ENCODE assay signal across 13 cellular contexts in the genomic region with DNA sequence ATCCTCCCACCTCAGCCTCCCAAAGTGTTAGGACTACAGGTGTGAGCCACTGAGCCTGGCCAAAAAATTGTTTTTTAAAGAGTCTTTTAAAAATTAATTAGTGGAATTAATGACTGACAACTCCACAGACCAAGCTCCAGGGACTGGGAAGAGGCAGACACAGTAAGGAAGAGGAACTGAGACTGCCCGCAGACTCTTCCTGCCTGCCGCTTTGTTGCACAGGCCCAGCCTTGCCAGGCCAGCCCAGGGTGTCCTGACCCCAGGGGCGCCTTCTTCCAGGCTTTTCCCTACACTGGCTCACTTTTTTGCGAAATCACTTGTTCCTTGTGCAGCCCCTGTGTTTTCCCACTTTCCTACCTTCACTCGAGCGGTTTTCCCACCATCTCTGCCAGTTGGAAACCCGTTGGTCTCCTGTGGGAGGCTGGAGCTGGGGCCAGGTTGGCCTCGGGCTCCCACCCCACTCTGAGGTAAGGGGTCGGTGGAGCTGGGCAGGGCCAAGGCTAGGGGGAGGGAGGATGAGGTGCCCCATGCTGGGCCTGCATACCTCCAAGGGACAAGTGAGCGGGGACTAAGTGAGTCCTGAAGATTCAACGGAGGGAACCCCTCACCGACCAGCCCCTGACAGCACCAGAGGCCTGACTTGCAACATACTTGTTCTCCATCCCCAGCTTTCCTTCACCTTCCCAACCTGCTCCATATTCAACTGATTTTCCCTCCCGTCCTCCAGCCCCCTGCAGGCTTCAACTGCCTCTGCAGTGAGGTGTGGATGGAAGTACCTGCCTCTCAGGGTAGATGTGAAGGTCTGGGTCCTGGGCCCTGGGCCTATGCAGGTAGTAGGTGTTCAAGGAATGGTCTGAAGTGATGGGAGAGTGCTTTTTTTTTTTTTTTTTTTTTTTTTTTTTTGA. TPM values are rescaled to one million over a fixed set of nuclear protein-coding genes. Genes with fewer than 3 reads are reported as not detected.
A peak's percentile ranks its signal among the peaks of the same experiment; 100 is the strongest.
DNase-seq lines count a peak whose midpoint lies in the region; ATAC-seq and TF ChIP-seq lines count a peak whose summit lies in the region.
"Had no signal": no experiment of that assay in that cellular context is flagged by ENCODE, and none has a peak within 500 bp of the region (broad histone marks: within the 10 kb centered on the region; RNA-seq: fewer than 3 reads in every experiment).

No MANE protein-coding gene starts in this region.

- H3K27me3 ChIP-seq in SK-N-SH (ENCODE audit: insufficient read depth), result no peaks in the 10 kb centered on the region
- H3K27me3 ChIP-seq: body of pancreas had no signal

- no peak for TF ChIP-seq RAD21 in SK-N-SH (IDR thresholded peaks at IDR 0.05; ENCODE audit: low read length)

- no peaks in the 10 kb centered on the region for H3K9me2 ChIP-seq in SK-N-SH

- H3K9ac ChIP-seq in SK-N-SH, result no peak overlapping the region

- H3K27me3 Mint-ChIP-seq in type B pancreatic cell, result no peaks in the 10 kb centered on the region
- no peaks in the 10 kb centered on the region for H3K27me3 Mint-ChIP-seq in activated T-cell treated with anti-CD3 and anti-CD28 coated beads, Interleukin-2, amount 50 U/mL, for 72 hours (ENCODE audit: low read depth)

- no peaks in the 10 kb centered on the region for H4K20me1 ChIP-seq in SK-N-SH (ENCODE audit: insufficient read depth)

- H2AFZ ChIP-seq in SK-N-SH (ENCODE audit: low read depth), result no peak overlapping the region

- DNase-seq in DMS 273 (lab: John Stamatoyannopoulos, UW; ENCODE audit: unreplicated experiment) (peak; percentile 24), DMS 273 treated with DMSO at 0.1 percent for 48 hours (lab: John Stamatoyannopoulos, UW) (no peak), SK-N-SH (peak; percentile 28), left ventricle myocardium superior (peak; percentile 56), type B pancreatic cell (ENCODE audit: extremely low spot score, unreplicated experiment) (no peak), activated T-cell treated with anti-CD3 and anti-CD28 coated beads for 4 hours (no peak)
- DNase-seq in activated T-cell treated with anti-CD3 and anti-CD28 coated beads, Interleukin-2, amount 50 U/mL, for 72 hours, result no peak
- DNase-seq: DMS79, WERI-Rb-1 had no signal

- intact Hi-C loops in left ventricle myocardium superior (cut with micrococcal nuclease), result no loop called here

- POLR2A ChIA-PET in SK-N-SH (lab: Yijun Ruan, JAX), result no interaction called here

- H3K36me3 ChIP-seq in SK-N-SH (replicated peaks in 1 of 2; ENCODE audit: control insufficient read depth in 1 of 2, insufficient read depth in 2 of 2, low read length in 1 of 2), result no peaks in the 10 kb centered on the region
- H3K36me3 ChIP-seq: WERI-Rb-1 had no signal

- H3K4me1 Mint-ChIP-seq in type B pancreatic cell (ENCODE audit: unreplicated experiment), result peaks cover 7% of the 10 kb centered on the region
- H3K4me1 Mint-ChIP-seq in activated T-cell treated with anti-CD3 and anti-CD28 coated beads, Interleukin-2, amount 50 U/mL, for 72 hours (ENCODE audit: low read depth), result peaks cover 8% of the 10 kb centered on the region

- H3K27ac Mint-ChIP-seq in type B pancreatic cell, result no peak overlapping the region
- no peak overlapping the region for H3K27ac Mint-ChIP-seq in activated T-cell treated with anti-CD3 and anti-CD28 coated beads, Interleukin-2, amount 50 U/mL, for 72 hours

- no peak overlapping the region for H3K4me2 ChIP-seq in SK-N-SH

- CTCF ChIA-PET in SK-N-SH (lab: Yijun Ruan, JAX), result interaction anchor here (0.7 to 1.3 kb wide), 2 partner anchors 23 to 482 kb away, joined by 3 read pairs; no protein-coding TSS in a partner anchor

- H3K4me1 ChIP-seq in SK-N-SH (ENCODE audit: control insufficient read depth in 1 of 2, insufficient read depth in 2 of 2, low read depth in 1 of 2, low read length in 1 of 2), result peaks cover 0 to 11% of the 10 kb centered on the region in 2 experiments; a peak in 1 of 4 replicates

- H3K36me3 Mint-ChIP-seq in type B pancreatic cell, result no peaks in the 10 kb centered on the region
- no peaks in the 10 kb centered on the region for H3K36me3 Mint-ChIP-seq in activated T-cell treated with anti-CD3 and anti-CD28 coated beads, Interleukin-2, amount 50 U/mL, for 72 hours (ENCODE audit: insufficient read depth in 2 of 2)

- ATAC-seq in left ventricle myocardium superior (no peak), HG02840 (IDR thresholded peaks at IDR 0.05; ENCODE audit: low FRiP score, unreplicated experiment) (no peak)
- no peak for ATAC-seq in activated T-cell treated with anti-CD3 and anti-CD28 coated beads, Interleukin-2, amount 50 U/mL, for 72 hours (replicated peaks in 1 of 2)

- no peaks in the 10 kb centered on the region for H3K79me2 ChIP-seq in SK-N-SH (ENCODE audit: insufficient read depth)

- peaks cover 4% of the 10 kb centered on the region for H3F3A ChIP-seq in SK-N-SH (replicated peaks; ENCODE audit: insufficient read depth)

- 94% methylated on average over 10 of the region's 13 CpGs for WGBS in SK-N-SH (ENCODE audit: low lambda C conversion rate)

- no peak for TF ChIP-seq EP300 in SK-N-SH (IDR thresholded peaks at IDR 0.05; ENCODE audit: borderline replicate concordance in 1 of 2, low read depth in 1 of 2, low read length in 1 of 2)

- H3K9me3 Mint-ChIP-seq in type B pancreatic cell, result no peaks in the 10 kb centered on the region
- no peaks in the 10 kb centered on the region for H3K9me3 Mint-ChIP-seq in activated T-cell treated with anti-CD3 and anti-CD28 coated beads, Interleukin-2, amount 50 U/mL, for 72 hours

- H3K27ac ChIP-seq in SK-N-SH (ENCODE audit: low read depth in 2 of 2, low read length in 1 of 2), result no peak overlapping the region
- H3K27ac ChIP-seq: 22Rv1, epithelial cell of prostate, WERI-Rb-1 had no signal

- H3K9me3 ChIP-seq in SK-N-SH, result no peaks in the 10 kb centered on the region
- H3K9me3 ChIP-seq: body of pancreas had no signal

- TF ChIP-seq CTCF in SK-N-SH (IDR thresholded peaks at IDR 0.05) (peak; percentile 12; the same call in 1 of the 2 replicates), type B pancreatic cell (conservative IDR thresholded peaks at IDR 0.05) (peak; percentile 17)

- H3K4me3 Mint-ChIP-seq in type B pancreatic cell, result no peak overlapping the region
- no peak overlapping the region for H3K4me3 Mint-ChIP-seq in activated T-cell treated with anti-CD3 and anti-CD28 coated beads, Interleukin-2, amount 50 U/mL, for 72 hours

- H3K4me3 ChIP-seq in SK-N-SH (ENCODE audit: low read depth in 2 of 2, low read length in 1 of 2), result no peak overlapping the region
- H3K4me3 ChIP-seq: body of pancreas had no signal

TF ChIP-seq in SK-N-SH, 30 proteins besides CTCF, POLR2A, EP300 and RAD21:
- TF ChIP-seq RXRA (IDR thresholded peaks at IDR 0.05; ENCODE audit: borderline replicate concordance, low read depth) (no peak), TCF12 (IDR thresholded peaks at IDR 0.05) (no peak), CHD2 (IDR thresholded peaks at IDR 0.05; ENCODE audit: low read length, partially characterized antibody) (no peak), RCOR1 (IDR thresholded peaks at IDR 0.05; ENCODE audit: low read length) (no peak), NRF1 (IDR thresholded peaks at IDR 0.05; ENCODE audit: low read depth, low read length) (no peak), EZH2phosphoT487 (IDR thresholded peaks at IDR 0.05; ENCODE audit: borderline replicate concordance, low read depth) (no peak), SIN3A (IDR thresholded peaks at IDR 0.05; ENCODE audit: borderline replicate concordance, low read depth, low read length) (no peak), RFX5 (IDR thresholded peaks at IDR 0.05; ENCODE audit: low read length) (no peak)

RNA-seq across cellular contexts. Expression of a gene that starts 23.5 kb away (rescaled TPM):
- 50.2 and 52.2 TPM in 2 replicates for polyA plus RNA-seq in SK-N-SH (2012; rRNA removed)
- polyA plus RNA-seq in SK-N-SH (2012; cell fraction: cytosol; rRNA removed), result 20.6 and 31.3 TPM in 2 replicates
- 41.8 and 68.7 TPM in 2 replicates for polyA plus RNA-seq in SK-N-SH (2012; cell fraction: nucleus; rRNA removed)
- total RNA-seq in left ventricle myocardium superior, result 19.7 TPM
- total RNA-seq in type B pancreatic cell (ENCODE audit: low replicate concordance), result 16.0 and 20.8 TPM in 2 replicates
- total RNA-seq in activated T-cell treated with anti-CD3 and anti-CD28 coated beads, Interleukin-2, amount 50 U/mL, for 72 hours, result 10 to 100 TPM; 22.8 to 26.7 TPM

RNA-seq across cellular contexts. Expression of a gene that starts 35.6 kb away (rescaled TPM):
- 185 and 433 TPM in 2 replicates for polyA plus RNA-seq in SK-N-SH (2012; rRNA removed)
- polyA plus RNA-seq in SK-N-SH (2012; cell fraction: cytosol; rRNA removed), result 168 and 262 TPM in 2 replicates
- 132 and 146 TPM in 2 replicates for polyA plus RNA-seq in SK-N-SH (2012; cell fraction: nucleus; rRNA removed)
- total RNA-seq in left ventricle myocardium superior (51.9 TPM), type B pancreatic cell (ENCODE audit: low replicate concordance) (244 and 355 TPM in 2 replicates)
- 100 to 1,000 TPM; 454 to 573 TPM for total RNA-seq in activated T-cell treated with anti-CD3 and anti-CD28 coated beads, Interleukin-2, amount 50 U/mL, for 72 hours

Comparison
In these comparisons a context has a peak if more than half of its experiments do, and no peak if none do; other contexts are left out.
1. DNase-seq: peak in DMS 273 (single experiment), SK-N-SH (single experiment) and left ventricle myocardium superior (single experiment); none in DMS 273 treated with DMSO at 0.1 percent for 48 hours (single experiment), type B pancreatic cell (single experiment), activated T-cell treated with anti-CD3 and anti-CD28 coated beads, Interleukin-2, amount 50 U/mL, for 72 hours (0 of 2) and activated T-cell treated with anti-CD3 and anti-CD28 coated beads for 4 hours (single experiment).